Comparison of ENCODE assay signal across 12 cellular contexts in genomic region chr10:51092402-51092801, GRCh38. TPM values are rescaled to one million over a fixed set of nuclear protein-coding genes. Genes with fewer than 3 reads are reported as not detected.
DNase-seq lines count a peak whose midpoint lies in the region; ATAC-seq, FAIRE-seq and TF ChIP-seq lines count a peak whose summit lies in the region.
"Had no signal": no experiment of that assay in that cellular context is flagged by ENCODE, and none has a peak within 500 bp of the region (broad histone marks: within the 10 kb centered on the region; RNA-seq: fewer than 3 reads in every experiment).

No MANE protein-coding gene starts in this region.

- WGBS in pancreas, 2 donors, result 56 to 66% methylated on average over 2 of the region's 2 CpGs

- H3K9me3 ChIP-seq in pancreas, result no peaks in the 10 kb centered on the region

- no peak overlapping the region for H3K27ac ChIP-seq in pancreas

- no peak for FAIRE-seq in pancreas (lab: Jason Lieb, UNC)

- intact Hi-C loops in head of caudate nucleus (cut with DNase I), result no loop called here
- intact Hi-C loops in pancreas (cut with DNase I), result no loop called here

- ATAC-seq in SK-N-SH treated with all-trans-retinoic acid at 6 μM for 48 hours (no peak; the same call in 2 of the 3 replicates), pancreas (peak; percentile 67 to 87 (median 70))

- DNase-seq in AG08396 (ENCODE audit: low spot score) (peak; percentile 20), head of caudate nucleus (peak in 39 of 42 donors; percentile 16 to 79 (median 50)), pancreas (peak in 4 of 6 donors; percentile 42 to 68 (median 56)), NCI-H1048 (lab: John Stamatoyannopoulos, UW) (no peak), immature natural killer cell (no peak), chondrocyte (ENCODE audit: low spot score) (no peak), cerebellar nuclear complex (lab: John Stamatoyannopoulos, UW) (no peak)
- DNase-seq: GF-D8, KG1, NCI-H69, T-helper 1 cell had no signal

- H3K27me3 Mint-ChIP-seq in immature natural killer cell (ENCODE audit: low read depth in 3 of 3) (peaks cover 0 to 3% (median 0%) of the 10 kb centered on the region in 3 donors), chondrocyte (ENCODE audit: low read depth) (no peaks in the 10 kb centered on the region)

- H3K9me3 Mint-ChIP-seq in immature natural killer cell, result no peaks in the 10 kb centered on the region
- no peaks in the 10 kb centered on the region for H3K9me3 Mint-ChIP-seq in chondrocyte (ENCODE audit: low read depth)

- no peaks in the 10 kb centered on the region for H3K36me3 ChIP-seq in pancreas

- H3K4me1 ChIP-seq in pancreas, result peaks cover 0 to 7% (median 0%) of the 10 kb centered on the region in 3 donors

- no peaks in the 10 kb centered on the region for H3K36me3 Mint-ChIP-seq in immature natural killer cell
- H3K36me3 Mint-ChIP-seq in chondrocyte (ENCODE audit: low read depth), result no peaks in the 10 kb centered on the region

- no peak overlapping the region for H3K4me3 Mint-ChIP-seq in immature natural killer cell
- no peak overlapping the region for H3K4me3 Mint-ChIP-seq in chondrocyte (ENCODE audit: unreplicated experiment)

- TF ChIP-seq CTCF in pancreas (IDR thresholded peaks at IDR 0.05), result no peak
- no peak for TF ChIP-seq CTCF in chondrocyte (IDR thresholded peaks at IDR 0.05)

- no peak overlapping the region for H3K4me3 ChIP-seq in pancreas

- H3K27me3 ChIP-seq in pancreas, result no peaks in the 10 kb centered on the region

- no peaks in the 10 kb centered on the region for H3K4me1 Mint-ChIP-seq in immature natural killer cell
- H3K4me1 Mint-ChIP-seq in chondrocyte (ENCODE audit: low read depth), result peaks cover 14% of the 10 kb centered on the region

- H3K27ac Mint-ChIP-seq in immature natural killer cell (no peak overlapping the region), chondrocyte (ENCODE audit: unreplicated experiment) (no peak overlapping the region)

TF ChIP-seq in SK-N-SH treated with all-trans-retinoic acid at 6 μM for 48 hours, 23 proteins besides CTCF, POLR2A, EP300 and RAD21:
- TF ChIP-seq ZFP3 (CRISPR knock-in tag; IDR thresholded peaks at IDR 0.05) (no peak), PATZ1 (CRISPR knock-in tag; IDR thresholded peaks at IDR 0.05; ENCODE audit: borderline replicate concordance) (no peak), PPARA (CRISPR knock-in tag; IDR thresholded peaks at IDR 0.05; ENCODE audit: borderline replicate concordance) (no peak), TCF4 (CRISPR knock-in tag; IDR thresholded peaks at IDR 0.05; ENCODE audit: borderline replicate concordance) (no peak), ZC3H10 (CRISPR knock-in tag; IDR thresholded peaks at IDR 0.05) (no peak), OSR1 (CRISPR knock-in tag; IDR thresholded peaks at IDR 0.05) (no peak), CSDC2 (CRISPR knock-in tag; IDR thresholded peaks at IDR 0.05) (peak; percentile 84; the same call in 1 of the 2 replicates), SNAI2 (CRISPR knock-in tag; IDR thresholded peaks at IDR 0.05) (peak; percentile 50; the same call in 1 of the 2 replicates)

RNA-seq across cellular contexts. Expression of gene PRKG1, which starts 18.1 kb away (rescaled TPM):
- total RNA-seq in pancreas, result 1 to 10 TPM; 2.5 to 9.6 (median 3.5) TPM
- 1 to 10 TPM; 1.2 to 2.0 TPM for polyA plus RNA-seq in pancreas
- under 1 TPM in 1 of 3 donors, not detected in 2; 0.46 TPM for polyA plus RNA-seq in immature natural killer cell
- 22.8 to 27.1 TPM (median 23.4 TPM) in 3 replicates for total RNA-seq in chondrocyte

Comparison
In these comparisons a context has a peak if more than half of its experiments do, and no peak if none do; other contexts are left out.
1. DNase-seq: peak in AG08396 (single experiment), head of caudate nucleus (39 of 42) and pancreas (4 of 6); none in NCI-H1048 (single experiment), immature natural killer cell (0 of 3), chondrocyte (single experiment) and cerebellar nuclear complex (0 of 2).